ENCODE assay signal across 1 cellular context in the genomic region with DNA sequence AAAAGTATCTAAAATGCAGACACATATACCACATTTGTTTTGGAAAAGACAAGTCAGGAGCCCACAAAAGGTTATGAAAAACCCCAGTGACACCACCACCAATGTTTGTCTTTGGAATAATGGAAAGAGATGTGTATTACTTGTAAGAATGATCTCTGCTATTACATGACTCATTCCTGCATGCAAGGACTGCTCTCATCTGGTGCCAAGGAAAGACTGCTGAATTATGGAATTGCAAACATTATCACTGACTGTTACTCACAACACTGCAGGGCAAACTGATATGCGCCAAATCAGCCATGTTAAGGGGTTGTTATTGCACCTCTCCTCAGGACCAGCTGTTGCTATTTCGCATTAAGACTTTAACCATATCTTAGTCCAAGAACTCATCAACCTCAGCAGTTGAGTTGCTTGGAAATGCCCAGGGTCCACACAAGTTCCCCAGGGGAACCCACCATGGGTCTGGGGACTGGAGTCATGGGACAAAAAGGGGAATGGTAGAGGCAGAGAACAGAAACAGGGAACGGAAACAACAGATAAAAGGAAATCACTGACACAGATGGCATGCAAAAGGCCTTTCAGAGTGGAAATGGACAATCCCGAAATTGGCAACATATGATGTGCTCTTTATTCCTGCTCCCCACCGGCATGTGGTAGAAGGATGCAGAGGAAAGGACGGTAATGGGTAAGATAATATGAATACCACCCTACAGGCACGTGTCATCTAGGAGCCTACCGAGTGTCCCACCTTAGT.
TF ChIP-seq lines count a peak whose summit lies in the region.

No MANE protein-coding gene starts in this region.

TF ChIP-seq in IMR-90, 13 proteins besides CTCF, POLR2A, EP300 and RAD21 (continued from another document):
- peak; percentile 97 for TF ChIP-seq FOS (IDR thresholded peaks at IDR 0.05; ENCODE audit: low read depth, low read length)
- no peak for TF ChIP-seq MAZ (IDR thresholded peaks at IDR 0.05; ENCODE audit: borderline replicate concordance, low read depth, low read length)
- TF ChIP-seq CEBPB (IDR thresholded peaks at IDR 0.05; ENCODE audit: low read depth, low read length): peak; percentile 70
